Comparison of ENCODE assay signal across 9 cellular contexts in genomic region chr14:61177279-61178225, GRCh38.
DNase-seq lines count a peak whose midpoint lies in the region; ATAC-seq and TF ChIP-seq lines count a peak whose summit lies in the region.
"Had no signal": no experiment of that assay in that cellular context is flagged by ENCODE, and none has a peak within 500 bp of the region (broad histone marks: within the 10 kb centered on the region; RNA-seq: fewer than 3 reads in every experiment).

No MANE protein-coding gene starts in this region.

- peaks cover 30% of the 10 kb centered on the region for H3K4me1 ChIP-seq in fibroblast of lung (ENCODE audit: control insufficient read depth, extremely low read depth, insufficient read depth, low read length)

- no peaks in the 10 kb centered on the region for H4K20me1 ChIP-seq in fibroblast of lung (ENCODE audit: control insufficient read depth, extremely low read depth, insufficient read depth, low read length)

- no peaks in the 10 kb centered on the region for H3K36me3 ChIP-seq in fibroblast of lung (ENCODE audit: control insufficient read depth, insufficient read depth, low read length)

- no peaks in the 10 kb centered on the region for H3K79me2 ChIP-seq in fibroblast of lung (ENCODE audit: control insufficient read depth, insufficient read depth, low read length)

- H3K4me3 ChIP-seq in fibroblast of lung (replicated peaks in 1 of 4; ENCODE audit: control extremely low read depth in 1 of 4, insufficient read depth in 1 of 4, low read depth in 3 of 4, low read length in 4 of 4), result no peak overlapping the region

- no peaks in the 10 kb centered on the region for H3K9me3 ChIP-seq in fibroblast of lung (ENCODE audit: control insufficient read depth, insufficient read depth, low read depth, low read length)

- H3K9ac ChIP-seq in fibroblast of lung (ENCODE audit: insufficient read depth, low read length), result no peak overlapping the region
- H3K9ac ChIP-seq: KMS-11 had no signal

- no peak overlapping the region for H2AFZ ChIP-seq in fibroblast of lung (ENCODE audit: low read length)

- DNase-seq in stimulated activated CD4-positive, alpha-beta T cell treated with anti-CD3 and anti-CD28 coated beads, Interleukin-1b, Interleukin-23, amount 100 ng/mL, for 48 hours, result peak; percentile 39
- DNase-seq in stimulated activated CD4-positive, alpha-beta T cell treated with anti-CD3 and anti-CD28 coated beads, Interleukin-4, amount 100 ng/mL, for 4 hours, result no peak
- DNase-seq in SW480 (ENCODE audit: low spot score) (peak; percentile 69), fibroblast of lung (ENCODE audit: low read depth in 2 of 2) (peak; percentile 62 to 79), SKM-1 treated with dmso at 0.1 percent for 144 hours (lab: John Stamatoyannopoulos, UW; ENCODE audit: unreplicated experiment) (no peak), SIG-M5 treated with dmso at 0.1 percent for 504 hours (lab: John Stamatoyannopoulos, UW; ENCODE audit: unreplicated experiment) (no peak), pons (ENCODE audit: low spot score) (no peak)

- H3K4me2 ChIP-seq in fibroblast of lung (ENCODE audit: extremely low read depth, insufficient read depth, low read length), result no peak overlapping the region
- H3K4me2 ChIP-seq: KMS-11 had no signal

- H3K27me3 ChIP-seq in fibroblast of lung (ENCODE audit: control insufficient read depth, insufficient read depth, low read length), result no peaks in the 10 kb centered on the region

- peak overlapping the region; percentile 85 for H3K27ac ChIP-seq in fibroblast of lung (ENCODE audit: insufficient read depth, low read length)
- H3K27ac ChIP-seq: KMS-11 had no signal

- no peak for ATAC-seq in HG03457 (IDR thresholded peaks at IDR 0.05; ENCODE audit: unreplicated experiment)

- no peak for TF ChIP-seq CTCF in fibroblast of lung (conservative IDR thresholded peaks at IDR 0.05 in 1 of 2, IDR thresholded peaks at IDR 0.05 in 1 of 2; ENCODE audit: low read depth in 1 of 2, low read length in 2 of 2)

Comparison
In these comparisons a context has a peak if more than half of its experiments do, and no peak if none do; other contexts are left out.
1. DNase-seq: peak in stimulated activated CD4-positive, alpha-beta T cell treated with anti-CD3 and anti-CD28 coated beads, Interleukin-1b, Interleukin-23, amount 100 ng/mL, for 48 hours (single experiment), SW480 (single experiment) and fibroblast of lung (2 of 2); none in stimulated activated CD4-positive, alpha-beta T cell treated with anti-CD3 and anti-CD28 coated beads, Interleukin-4, amount 100 ng/mL, for 4 hours (0 of 2), SKM-1 treated with dmso at 0.1 percent for 144 hours (single experiment), SIG-M5 treated with dmso at 0.1 percent for 504 hours (single experiment) and pons (single experiment).